In genomic region chr12:122407208-122407607, GRCh38 we compare ENCODE assay signal across 12 cellular contexts. TPM values are rescaled to one million over a fixed set of nuclear protein-coding genes. Genes with fewer than 3 reads are reported as not detected.
A peak's percentile ranks its signal among the peaks of the same experiment; 100 is the strongest.
DNase-seq lines count a peak whose midpoint lies in the region; ATAC-seq and TF ChIP-seq lines count a peak whose summit lies in the region.
"Had no signal": no experiment of that assay in that cellular context is flagged by ENCODE, and none has a peak within 500 bp of the region (broad histone marks: within the 10 kb centered on the region; RNA-seq: fewer than 3 reads in every experiment).

No MANE protein-coding gene starts in this region.

- H3K4me1 Mint-ChIP-seq in CD4-positive, alpha-beta T cell (ENCODE audit: low read depth) = peaks cover 31% of the 10 kb centered on the region

- TF ChIP-seq CTCF in CD4-positive, alpha-beta T cell (IDR thresholded peaks at IDR 0.05) = no peak
- TF ChIP-seq CTCF in OCI-LY3 (IDR thresholded peaks at IDR 0.05; ENCODE audit: low read depth, low read length) (no peak), psoas muscle (IDR thresholded peaks at IDR 0.05) (no peak), testis (IDR thresholded peaks at IDR 0.05) (no peak)

- no peaks in the 10 kb centered on the region for H3K27me3 ChIP-seq in CD4-positive, alpha-beta T cell (ENCODE audit: control insufficient read depth, insufficient read depth, low read length)
- H3K27me3 ChIP-seq in OCI-LY3 (ENCODE audit: low read depth, low read length) = no peaks in the 10 kb centered on the region
- H3K27me3 ChIP-seq in psoas muscle (ENCODE audit: insufficient read depth in 3 of 3, low read length in 2 of 3) = no peaks in the 10 kb centered on the region
- no peaks in the 10 kb centered on the region for H3K27me3 ChIP-seq in testis
- H3K27me3 ChIP-seq: foreskin keratinocyte had no signal

- H3K27me3 Mint-ChIP-seq in CD4-positive, alpha-beta T cell = no peaks in the 10 kb centered on the region
- H3K27me3 Mint-ChIP-seq: activated naive CD8-positive, alpha-beta T cell treated with anti-CD3 and anti-CD28 coated beads, Interleukin-2, amount 10 ng/mL, durations not matched to agents 7 days and 5 days had no signal

- H3K9ac ChIP-seq in OCI-LY3 (ENCODE audit: low read length) = no peak overlapping the region

- H3K9me3 Mint-ChIP-seq in CD4-positive, alpha-beta T cell = no peaks in the 10 kb centered on the region
- H3K9me3 Mint-ChIP-seq: activated naive CD8-positive, alpha-beta T cell treated with anti-CD3 and anti-CD28 coated beads, Interleukin-2, amount 10 ng/mL, durations not matched to agents 7 days and 5 days had no signal

- H3K4me1 ChIP-seq in OCI-LY3 (ENCODE audit: low read length) (peaks cover 38% of the 10 kb centered on the region), psoas muscle (peaks cover 77% of the 10 kb centered on the region), testis (peaks cover 5% of the 10 kb centered on the region)

- H3K36me3 ChIP-seq in OCI-LY3 (replicated peaks; ENCODE audit: low read depth, low read length) = peaks cover 9% of the 10 kb centered on the region
- no peaks in the 10 kb centered on the region for H3K36me3 ChIP-seq in psoas muscle (ENCODE audit: insufficient read depth in 1 of 2, low read depth in 1 of 2)
- H3K36me3 ChIP-seq in testis (ENCODE audit: low read depth, missing control alignments) = no peaks in the 10 kb centered on the region

- H3K4me2 ChIP-seq in OCI-LY3 (ENCODE audit: low read length) = no peak overlapping the region

- 82 to 94% (median 84%) methylated on average over 3 of the region's 3 CpGs for WGBS in psoas muscle, 3 donors
- WGBS in testis, 2 donors = 89 to 100% methylated on average over 3 of the region's 3 CpGs

- CTCF ChIA-PET in CD4-positive, alpha-beta T cell (lab: Charles Lee) = interaction anchor here (1.0 to 1.7 kb wide), 3 partner anchors 64 to 475 kb away, joined by 3 to 5 read pairs (median 3); no protein-coding TSS in a partner anchor

- POLR2A ChIA-PET in CD4-positive, alpha-beta T cell (lab: Charles Lee) = interaction anchor here (0.7 to 1.1 kb wide), 2 partner anchors 42 to 94 kb away, joined by 3 read pairs; partner anchors contain the start of gene ZCCHC8

- peak overlapping the region; percentile 57 for H3K27ac Mint-ChIP-seq in CD4-positive, alpha-beta T cell
- H3K27ac Mint-ChIP-seq: activated CD8-positive, alpha-beta T cell treated with anti-CD3 and anti-CD28 coated beads, Interleukin-2, amount 10 ng/mL, durations not matched to agents 7 days and 5 days; activated naive CD8-positive, alpha-beta T cell treated with anti-CD3 and anti-CD28 coated beads, Interleukin-2, amount 10 ng/mL, durations not matched to agents 7 days and 5 days had no signal

- intact Hi-C loops in CD4-positive, alpha-beta T cell (cut with DNase I, micrococcal nuclease) = no loop called here
- intact Hi-C loops in psoas muscle (cut with DNase I) (no loop called here), testis (cut with DNase I; ENCODE audit: low total_unique reads) (no loop called here)

- peaks cover 8% of the 10 kb centered on the region for H3K36me3 Mint-ChIP-seq in CD4-positive, alpha-beta T cell (ENCODE audit: low read depth)

- no peaks in the 10 kb centered on the region for H4K20me1 ChIP-seq in OCI-LY3 (ENCODE audit: insufficient read depth, low read length)

- no peak overlapping the region for H3K4me3 ChIP-seq in OCI-LY3 (ENCODE audit: low read length)
- no peak overlapping the region for H3K4me3 ChIP-seq in psoas muscle
- H3K4me3 ChIP-seq in testis = no peak overlapping the region

- H3K4me3 Mint-ChIP-seq in CD4-positive, alpha-beta T cell = no peak overlapping the region
- H3K4me3 Mint-ChIP-seq: activated CD8-positive, alpha-beta T cell treated with anti-CD3 and anti-CD28 coated beads, Interleukin-2, amount 10 ng/mL, durations not matched to agents 7 days and 5 days; activated naive CD8-positive, alpha-beta T cell treated with anti-CD3 and anti-CD28 coated beads, Interleukin-2, amount 10 ng/mL, durations not matched to agents 7 days and 5 days had no signal

- no peak for TF ChIP-seq POLR2A in testis (IDR thresholded peaks at IDR 0.05)

- ATAC-seq in CD4-positive, alpha-beta T cell (ENCODE audit: poor library complexity) = no peak
- no peak for ATAC-seq in psoas muscle
- ATAC-seq in left lobe of liver = no peak
- ATAC-seq in GM21367 (IDR thresholded peaks at IDR 0.05; ENCODE audit: unreplicated experiment) = no peak
- ATAC-seq in GM19035 (IDR thresholded peaks at IDR 0.05; ENCODE audit: unreplicated experiment) = no peak
- ATAC-seq: activated CD8-positive, alpha-beta T cell treated with anti-CD3 and anti-CD28 coated beads, Interleukin-2, amount 10 ng/mL, durations not matched to agents 7 days and 5 days; foreskin keratinocyte had no signal

- H3K79me2 ChIP-seq in OCI-LY3 (ENCODE audit: low read length) = peaks cover 54% of the 10 kb centered on the region

- no peaks in the 10 kb centered on the region for H3K9me3 ChIP-seq in CD4-positive, alpha-beta T cell (ENCODE audit: control insufficient read depth, low read length)
- no peaks in the 10 kb centered on the region for H3K9me3 ChIP-seq in OCI-LY3 (ENCODE audit: insufficient read depth, low read length)
- H3K9me3 ChIP-seq in psoas muscle = no peaks in the 10 kb centered on the region
- no peaks in the 10 kb centered on the region for H3K9me3 ChIP-seq in testis

- no peak overlapping the region for H2AFZ ChIP-seq in OCI-LY3 (ENCODE audit: low read depth, low read length)

- H3K27ac ChIP-seq in CD4-positive, alpha-beta T cell (ENCODE audit: low read depth, low read length) = no peak overlapping the region
- H3K27ac ChIP-seq in OCI-LY3 (ENCODE audit: low read length) = peak overlapping the region; percentile 33
- peak overlapping the region; percentile 54 for H3K27ac ChIP-seq in cingulate gyrus (ENCODE audit: low read depth, low read length)
- peak overlapping the region; percentile 94 for H3K27ac ChIP-seq in psoas muscle
- H3K27ac ChIP-seq in testis = no peak overlapping the region
- H3K27ac ChIP-seq: foreskin keratinocyte had no signal

- DNase-seq in CD4-positive, alpha-beta T cell = no peak
- DNase-seq in psoas muscle = no peak
- no peak for DNase-seq in left lobe of liver (ENCODE audit: low spot score)
- no peak for DNase-seq in testis
- DNase-seq: activated CD8-positive, alpha-beta T cell treated with anti-CD3 and anti-CD28 coated beads, Interleukin-2, amount 10 ng/mL, durations not matched to agents 7 days and 5 days; activated naive CD8-positive, alpha-beta T cell treated with anti-CD3 and anti-CD28 coated beads, Interleukin-2, amount 10 ng/mL, durations not matched to agents 7 days and 5 days; foreskin keratinocyte; NCI-H2081 had no signal

RNA-seq across cellular contexts. Expression of gene CLIP1, which starts 15.3 kb away (rescaled TPM):
- total RNA-seq in CD4-positive, alpha-beta T cell = 10 to 100 TPM; 52.0 to 54.9 TPM
- total RNA-seq in psoas muscle = 100 to 1,000 TPM; 458 to 639 (median 574) TPM
- polyA plus RNA-seq in psoas muscle = 100 to 1,000 TPM; 235 to 290 (median 241) TPM
- 38.9 TPM for total RNA-seq in left lobe of liver
- total RNA-seq in testis = 10 to 100 TPM; 51.9 to 66.5 TPM
- polyA plus RNA-seq in testis (ENCODE audit: insufficient read depth, low read depth, low replicate concordance) = 25.1 TPM

Comparison
In these comparisons a context has a peak if more than half of its experiments do, and no peak if none do; other contexts are left out.
1. H3K27ac ChIP-seq: peak in OCI-LY3 (single experiment), cingulate gyrus (single experiment) and psoas muscle (single experiment); none in CD4-positive, alpha-beta T cell (single experiment) and testis (0 of 2).
2. RNA of gene CLIP1, which starts 15.3 kb away (total RNA-seq): 458 to 639 TPM in psoas muscle; 51.9 to 66.5 TPM in testis, 52.0 to 54.9 TPM in CD4-positive, alpha-beta T cell and 38.9 TPM in left lobe of liver (single experiment); every median in the first group is over 4 times any median in the second.